Comparison of ENCODE assay signal across 16 cellular contexts in the genomic region with DNA sequence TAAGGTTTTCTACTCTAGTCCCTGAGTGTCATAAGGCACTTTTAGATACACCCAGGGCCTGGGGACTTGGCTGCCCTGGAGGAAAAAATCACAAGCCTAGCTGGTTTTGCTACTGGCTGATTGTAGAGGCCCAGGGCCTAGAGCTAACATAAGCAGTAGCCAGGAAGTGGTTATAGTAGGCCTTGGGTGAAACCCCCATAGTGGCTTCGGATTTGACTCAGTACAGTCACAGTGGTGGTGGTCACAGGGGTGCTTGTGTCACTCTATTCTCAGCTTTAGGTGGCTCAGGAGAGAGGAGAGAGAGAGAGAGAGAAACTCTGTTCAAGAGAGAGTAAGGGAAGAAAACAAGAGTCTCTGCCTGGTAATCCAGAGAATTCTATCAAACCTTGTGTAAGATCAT.
DNase-seq lines count a peak whose midpoint lies in the region; ATAC-seq lines count a peak whose summit lies in the region.
"Had no signal": no experiment of that assay in that cellular context is flagged by ENCODE, and none has a peak within 500 bp of the region (broad histone marks: within the 10 kb centered on the region; RNA-seq: fewer than 3 reads in every experiment).

No MANE protein-coding gene starts in this region.

- peak; percentile 98 for ATAC-seq in GM21526 (IDR thresholded peaks at IDR 0.05; ENCODE audit: low FRiP score, unreplicated experiment)
- peak; percentile 94 for ATAC-seq in HG03064 (IDR thresholded peaks at IDR 0.05; ENCODE audit: low read depth, unreplicated experiment)
- ATAC-seq in activated T-helper 17 cell treated with anti-CD3 and anti-CD28 coated beads, Interleukin-2, amount 50 U/mL, for 72 hours (replicated peaks), result peak; percentile 73
- ATAC-seq: body of pancreas, heart right ventricle had no signal

- H3K4me1 Mint-ChIP-seq in activated T-helper 17 cell treated with anti-CD3 and anti-CD28 coated beads, Interleukin-2, amount 50 U/mL, for 72 hours, result no peaks in the 10 kb centered on the region

- no peaks in the 10 kb centered on the region for H3K27me3 Mint-ChIP-seq in activated T-helper 17 cell treated with anti-CD3 and anti-CD28 coated beads, Interleukin-2, amount 50 U/mL, for 72 hours

- peak; percentile 1 for DNase-seq in NK-92 treated with Interleukin-12 subunit alpha and Interleukin-12 subunit beta, amount 100 ng/mL, for 24 hours (lab: John Stamatoyannopoulos, UW)
- no peak for DNase-seq in NK-92 (lab: John Stamatoyannopoulos, UW; ENCODE audit: unreplicated experiment)
- DNase-seq in NCI-H2029 treated with DMSO at 0.1 percent for 48 hours (lab: John Stamatoyannopoulos, UW), result no peak
- DNase-seq in NCI-H2227 treated with DMSO at 0.1 percent for 48 hours (lab: John Stamatoyannopoulos, UW), result no peak
- no peak for DNase-seq in epidermal melanocyte (ENCODE audit: insufficient read length, low spot score)
- DNase-seq: activated T-cell treated with anti-CD3 and anti-CD28 coated beads, Interleukin-2, amount 50 U/mL, for 1 hour; body of pancreas; Calu3; heart right ventricle; NCI-H69; occipital lobe; SHP77; stimulated activated naive CD4-positive, alpha-beta T cell had no signal

- H3K4me3 Mint-ChIP-seq in activated T-helper 17 cell treated with anti-CD3 and anti-CD28 coated beads, Interleukin-2, amount 50 U/mL, for 72 hours, result no peak overlapping the region

- H3K36me3 Mint-ChIP-seq in activated T-helper 17 cell treated with anti-CD3 and anti-CD28 coated beads, Interleukin-2, amount 50 U/mL, for 72 hours (ENCODE audit: low read depth), result no peaks in the 10 kb centered on the region

- H3K27ac Mint-ChIP-seq in activated T-helper 17 cell treated with anti-CD3 and anti-CD28 coated beads, Interleukin-2, amount 50 U/mL, for 72 hours, result no peak overlapping the region

- H3K9me3 Mint-ChIP-seq in activated T-helper 17 cell treated with anti-CD3 and anti-CD28 coated beads, Interleukin-2, amount 50 U/mL, for 72 hours, result peaks cover 3% of the 10 kb centered on the region
